In the genomic region with DNA sequence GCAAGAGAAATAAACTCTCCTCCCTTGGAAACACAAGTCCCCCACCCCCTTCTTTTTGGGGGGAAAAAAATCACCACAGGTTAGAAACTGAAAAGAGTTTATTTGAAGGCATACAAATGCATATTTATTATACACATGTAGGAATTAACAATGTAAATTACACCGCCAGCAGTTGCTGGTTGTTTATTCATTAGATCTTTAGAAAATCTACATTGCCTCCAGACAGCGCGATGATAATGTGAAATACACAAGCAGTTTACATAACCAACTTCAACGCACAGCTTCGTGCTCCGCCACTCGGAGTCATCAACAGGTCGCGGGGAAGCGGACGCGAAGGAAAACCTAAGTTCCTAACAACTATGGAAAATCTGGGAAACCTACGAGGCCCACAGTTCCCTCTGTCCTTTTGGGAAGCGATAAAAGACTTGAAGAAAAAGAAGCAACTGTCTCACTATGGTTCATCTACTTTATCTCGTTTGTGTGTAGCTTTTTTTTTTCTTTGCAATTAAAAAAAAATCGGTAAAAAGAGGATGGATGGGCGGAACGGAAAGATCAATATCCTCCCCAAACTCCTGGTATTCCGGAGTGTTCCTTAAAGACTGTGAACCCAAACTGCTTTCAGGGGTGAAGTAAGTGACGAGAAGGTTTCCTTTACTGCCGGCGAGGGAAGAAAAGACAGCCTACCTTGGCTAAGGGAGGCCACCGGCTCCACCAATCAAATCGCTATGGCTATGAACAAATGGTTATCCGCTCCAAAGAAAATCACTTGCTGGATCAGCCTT, we compare ENCODE assay signal across 18 cellular contexts. TPM values are rescaled to one million over a fixed set of nuclear protein-coding genes. Genes with fewer than 3 reads are reported as not detected.
DNase-seq lines count a peak whose midpoint lies in the region; ATAC-seq and TF ChIP-seq lines count a peak whose summit lies in the region.
"Had no signal": no experiment of that assay in that cellular context is flagged by ENCODE, and none has a peak within 500 bp of the region (broad histone marks: within the 10 kb centered on the region; RNA-seq: fewer than 3 reads in every experiment).

No MANE protein-coding gene starts in this region.

- H3K27me3 Mint-ChIP-seq in activated CD4-positive, alpha-beta T cell treated with anti-CD3 and anti-CD28 coated beads, Interleukin-2, amount 10 ng/mL, durations not matched to agents 7 days and 5 days, result peaks cover 98% of the 10 kb centered on the region
- H3K27me3 Mint-ChIP-seq in activated CD4-positive, alpha-beta T cell treated with anti-CD3 and anti-CD28 coated beads for 36 hours, result peaks cover 77% of the 10 kb centered on the region
- H3K27me3 Mint-ChIP-seq in IgD-negative memory B cell (peaks cover 67% of the 10 kb centered on the region), endodermal cell (ENCODE audit: insufficient read depth) (peaks cover 88% of the 10 kb centered on the region), progenitor cell of endocrine pancreas (peaks cover 100% of the 10 kb centered on the region)

- H3K4me1 ChIP-seq in endodermal cell (ENCODE audit: control insufficient read depth, insufficient read depth, low read length), result peaks cover 6% of the 10 kb centered on the region

- peak overlapping the region; percentile 27 for H3K4me3 Mint-ChIP-seq in activated CD4-positive, alpha-beta T cell treated with anti-CD3 and anti-CD28 coated beads, Interleukin-2, amount 10 ng/mL, durations not matched to agents 7 days and 5 days
- H3K4me3 Mint-ChIP-seq in activated CD4-positive, alpha-beta T cell treated with anti-CD3 and anti-CD28 coated beads for 36 hours, result no peak overlapping the region
- H3K4me3 Mint-ChIP-seq in IgD-negative memory B cell, result peak overlapping the region in 3 of 4 donors; percentile 50 to 83 (median 74)
- peak overlapping the region; percentile 63 for H3K4me3 Mint-ChIP-seq in endodermal cell
- no peak overlapping the region for H3K4me3 Mint-ChIP-seq in progenitor cell of endocrine pancreas (ENCODE audit: low read depth)

- no peak overlapping the region for H3K27ac ChIP-seq in endodermal cell (ENCODE audit: low read depth, low read length)
- H3K27ac ChIP-seq: left ventricle myocardium inferior, Peyer's patch, tibial artery had no signal

- CTCF ChIA-PET in activated CD4-positive, alpha-beta T cell treated with anti-CD3 and anti-CD28 coated beads, Interleukin-2, amount 10 ng/mL, durations not matched to agents 7 days and 5 days (lab: Charles Lee), result interaction anchor here (0.6 to 2.0 kb wide), 3 partner anchors 9 to 726 kb away, joined by 4 to 13 read pairs (median 4); partner anchors contain the start of gene FOXB1
- CTCF ChIA-PET in activated CD4-positive, alpha-beta T cell treated with anti-CD3 and anti-CD28 coated beads for 36 hours (lab: Charles Lee), result interaction anchor here (1.6 kb wide), 1 partner anchor 79 kb away, joined by 3 read pairs; no protein-coding TSS in a partner anchor

- H3K4me3 ChIP-seq in endodermal cell (ENCODE audit: low read length), result peak overlapping the region; percentile 77
- H3K4me3 ChIP-seq: left ventricle myocardium inferior, MG63, Peyer's patch, tibial artery had no signal

- no peak for TF ChIP-seq CTCF in endodermal cell (conservative IDR thresholded peaks at IDR 0.05)
- no peak for TF ChIP-seq CTCF in progenitor cell of endocrine pancreas (IDR thresholded peaks at IDR 0.05; ENCODE audit: unreplicated experiment)

- POLR2A ChIA-PET in activated CD4-positive, alpha-beta T cell treated with anti-CD3 and anti-CD28 coated beads, Interleukin-2, amount 10 ng/mL, durations not matched to agents 7 days and 5 days (lab: Charles Lee), result no interaction called here
- POLR2A ChIA-PET in activated CD4-positive, alpha-beta T cell treated with anti-CD3 and anti-CD28 coated beads for 36 hours (lab: Charles Lee), result no interaction called here

- no peak overlapping the region for H3K9ac ChIP-seq in endodermal cell (ENCODE audit: extremely low read depth, low read length, poor library complexity, severe bottlenecking)

- no peaks in the 10 kb centered on the region for H3K9me3 ChIP-seq in endodermal cell (ENCODE audit: control insufficient read depth, low read length)
- H3K9me3 ChIP-seq: left ventricle myocardium inferior, MG63, Peyer's patch, tibial artery had no signal

- peaks cover 57% of the 10 kb centered on the region for H3K4me1 Mint-ChIP-seq in activated CD4-positive, alpha-beta T cell treated with anti-CD3 and anti-CD28 coated beads, Interleukin-2, amount 10 ng/mL, durations not matched to agents 7 days and 5 days
- peaks cover 42% of the 10 kb centered on the region for H3K4me1 Mint-ChIP-seq in activated CD4-positive, alpha-beta T cell treated with anti-CD3 and anti-CD28 coated beads for 36 hours
- H3K4me1 Mint-ChIP-seq in IgD-negative memory B cell (peaks cover 0 to 10% (median 5%) of the 10 kb centered on the region in 3 donors), endodermal cell (peaks cover 59% of the 10 kb centered on the region), progenitor cell of endocrine pancreas (ENCODE audit: low read depth) (peaks cover 33% of the 10 kb centered on the region)

- no peak for DNase-seq in activated CD4-positive, alpha-beta T cell treated with anti-CD3 and anti-CD28 coated beads, Interleukin-2, amount 10 ng/mL, durations not matched to agents 7 days and 5 days
- no peak for DNase-seq in activated CD4-positive, alpha-beta T cell treated with anti-CD3 and anti-CD28 coated beads for 36 hours
- DNase-seq in endodermal cell (peak; percentile 69), progenitor cell of endocrine pancreas (ENCODE audit: low spot score, unreplicated experiment) (no peak), medulla oblongata (ENCODE audit: extremely low spot score) (no peak), NCI-H2081 treated with DMSO at 0.1 percent for 48 hours (lab: John Stamatoyannopoulos, UW) (no peak)
- DNase-seq: ACHN, COR-L47, erythroblast, GF-D8, left ventricle myocardium inferior, MG63, NCI-H1930, Peyer's patch, tibial artery had no signal

- H3K36me3 ChIP-seq in endodermal cell (ENCODE audit: control insufficient read depth, insufficient read depth, low read length), result no peaks in the 10 kb centered on the region
- H3K36me3 ChIP-seq: left ventricle myocardium inferior, MG63, Peyer's patch, tibial artery had no signal

- 6 to 14% methylated on average over 8 to 25 of the region's 25 CpGs for WGBS in endodermal cell (ENCODE audit: insufficient coverage in 1 of 2, insufficient read length in 1 of 2), 2 experiments

- H3K27ac Mint-ChIP-seq in activated CD4-positive, alpha-beta T cell treated with anti-CD3 and anti-CD28 coated beads, Interleukin-2, amount 10 ng/mL, durations not matched to agents 7 days and 5 days, result peak overlapping the region; percentile 41
- no peak overlapping the region for H3K27ac Mint-ChIP-seq in activated CD4-positive, alpha-beta T cell treated with anti-CD3 and anti-CD28 coated beads for 36 hours
- peak overlapping the region; percentile 46 to 84 (median 82) for H3K27ac Mint-ChIP-seq in IgD-negative memory B cell
- no peak overlapping the region for H3K27ac Mint-ChIP-seq in endodermal cell
- H3K27ac Mint-ChIP-seq in progenitor cell of endocrine pancreas, result peak overlapping the region; percentile 90

- no peaks in the 10 kb centered on the region for H3K36me3 Mint-ChIP-seq in activated CD4-positive, alpha-beta T cell treated with anti-CD3 and anti-CD28 coated beads, Interleukin-2, amount 10 ng/mL, durations not matched to agents 7 days and 5 days (ENCODE audit: low read depth)
- no peaks in the 10 kb centered on the region for H3K36me3 Mint-ChIP-seq in activated CD4-positive, alpha-beta T cell treated with anti-CD3 and anti-CD28 coated beads for 36 hours (ENCODE audit: low read depth)
- no peaks in the 10 kb centered on the region for H3K36me3 Mint-ChIP-seq in IgD-negative memory B cell
- no peaks in the 10 kb centered on the region for H3K36me3 Mint-ChIP-seq in endodermal cell (ENCODE audit: low read depth)
- no peaks in the 10 kb centered on the region for H3K36me3 Mint-ChIP-seq in progenitor cell of endocrine pancreas (ENCODE audit: insufficient read depth)

- ATAC-seq in activated CD4-positive, alpha-beta T cell treated with anti-CD3 and anti-CD28 coated beads for 36 hours, result no peak
- ATAC-seq in HG02870 (IDR thresholded peaks at IDR 0.05; ENCODE audit: unreplicated experiment), result no peak

- H3K9me3 Mint-ChIP-seq in activated CD4-positive, alpha-beta T cell treated with anti-CD3 and anti-CD28 coated beads, Interleukin-2, amount 10 ng/mL, durations not matched to agents 7 days and 5 days, result no peaks in the 10 kb centered on the region
- no peaks in the 10 kb centered on the region for H3K9me3 Mint-ChIP-seq in activated CD4-positive, alpha-beta T cell treated with anti-CD3 and anti-CD28 coated beads for 36 hours (ENCODE audit: low read depth)
- H3K9me3 Mint-ChIP-seq in IgD-negative memory B cell (peaks cover 0 to 19% (median 2%) of the 10 kb centered on the region in 3 donors), endodermal cell (no peaks in the 10 kb centered on the region), progenitor cell of endocrine pancreas (ENCODE audit: low read depth) (no peaks in the 10 kb centered on the region)

- intact Hi-C loops in activated CD4-positive, alpha-beta T cell treated with anti-CD3 and anti-CD28 coated beads for 36 hours (cut with DNase I, micrococcal nuclease), result loop anchor here (1.0 to 5.0 kb wide), 8 partner anchors 9 to 332 kb away; partner anchors contain the start of gene FOXB1 (in 1 of the 2)

- H3K27me3 ChIP-seq in endodermal cell (ENCODE audit: control insufficient read depth, insufficient read depth, low read length, poor library complexity, severe bottlenecking), result peaks cover 84% of the 10 kb centered on the region

RNA-seq across cellular contexts. Expression of gene FOXB1, which starts 8.4 kb away (rescaled TPM):
- under 1 TPM; 0.54 to 0.57 TPM for total RNA-seq in activated CD4-positive, alpha-beta T cell treated with anti-CD3 and anti-CD28 coated beads, Interleukin-2, amount 10 ng/mL, durations not matched to agents 7 days and 5 days
- under 1 TPM; 0.53 to 0.56 TPM for total RNA-seq in activated CD4-positive, alpha-beta T cell treated with anti-CD3 and anti-CD28 coated beads for 36 hours
- not detected for polyA plus RNA-seq in IgD-negative memory B cell
- total RNA-seq in endodermal cell (under 1 TPM in 1 of 2 donors, not detected in 1; 0.73 TPM), progenitor cell of endocrine pancreas (not detected in 2 replicates)
- polyA plus RNA-seq in endodermal cell (2013, experiment 1 of 2), result 10.3 TPM
- 8.7 TPM for polyA plus RNA-seq in endodermal cell (2013, experiment 2 of 2)
- total RNA-seq: left ventricle myocardium inferior, myocyte, Peyer's patch had no signal

Comparison
In these comparisons a context has a peak if more than half of its experiments do, and no peak if none do; other contexts are left out.
1. H3K27ac Mint-ChIP-seq: peak in activated CD4-positive, alpha-beta T cell treated with anti-CD3 and anti-CD28 coated beads, Interleukin-2, amount 10 ng/mL, durations not matched to agents 7 days and 5 days (single experiment), IgD-negative memory B cell (3 of 3) and progenitor cell of endocrine pancreas (single experiment); none in activated CD4-positive, alpha-beta T cell treated with anti-CD3 and anti-CD28 coated beads for 36 hours (single experiment) and endodermal cell (single experiment).
2. H3K4me3 Mint-ChIP-seq: peak in activated CD4-positive, alpha-beta T cell treated with anti-CD3 and anti-CD28 coated beads, Interleukin-2, amount 10 ng/mL, durations not matched to agents 7 days and 5 days (single experiment), IgD-negative memory B cell (3 of 4) and endodermal cell (single experiment); none in activated CD4-positive, alpha-beta T cell treated with anti-CD3 and anti-CD28 coated beads for 36 hours (single experiment) and progenitor cell of endocrine pancreas (single experiment).